Comparison of ENCODE assay signal across 11 cellular contexts in genomic region chr10:74118794-74119193, GRCh38. TPM values are rescaled to one million over a fixed set of nuclear protein-coding genes. Genes with fewer than 3 reads are reported as not detected.
DNase-seq lines count a peak whose midpoint lies in the region; ATAC-seq and TF ChIP-seq lines count a peak whose summit lies in the region.
"Had no signal": no experiment of that assay in that cellular context is flagged by ENCODE, and none has a peak within 500 bp of the region (broad histone marks: within the 10 kb centered on the region; RNA-seq: fewer than 3 reads in every experiment).

No MANE protein-coding gene starts in this region.

- H2AFZ ChIP-seq in MM.1S (ENCODE audit: low read length): no peak overlapping the region

- in situ Hi-C loops in KBM-7 (cut with MboI; ENCODE audit: low pct_unique_long_range_greater_than_20kb, low sequenced_read_pairs): no loop called here

- no peaks in the 10 kb centered on the region for H3K4me1 ChIP-seq in HUES64 (ENCODE audit: insufficient read depth, low read length)
- peaks cover 5% of the 10 kb centered on the region for H3K4me1 ChIP-seq in mesodermal cell (ENCODE audit: control insufficient read depth, insufficient read depth, low read length, poor library complexity, severe bottlenecking)
- H3K4me1 ChIP-seq in MM.1S (ENCODE audit: low read length): no peaks in the 10 kb centered on the region

- ATAC-seq in GM19328 (IDR thresholded peaks at IDR 0.05; ENCODE audit: unreplicated experiment): no peak

- no peaks in the 10 kb centered on the region for H3K9me3 Mint-ChIP-seq in brain
- H3K9me3 Mint-ChIP-seq: activated naive CD4-positive, alpha-beta T cell treated with anti-CD3 and anti-CD28 coated beads, Interleukin-2, amount 10 ng/mL, durations not matched to agents 7 days and 5 days had no signal

- H3K27ac Mint-ChIP-seq in brain: peak overlapping the region in 4 of 5 experiments; percentile 7 to 60 (median 35)
- H3K27ac Mint-ChIP-seq: activated naive CD4-positive, alpha-beta T cell treated with anti-CD3 and anti-CD28 coated beads, Interleukin-2, amount 10 ng/mL, durations not matched to agents 7 days and 5 days had no signal

- H3F3A ChIP-seq in MM.1S (ENCODE audit: insufficient read depth, low read length): no peaks in the 10 kb centered on the region; the same call in 1 of the 2 replicates

- no peaks in the 10 kb centered on the region for H3K9me2 ChIP-seq in MM.1S (replicated peaks; ENCODE audit: insufficient read depth, low read length)

- H3K9me3 ChIP-seq in HUES64 (ENCODE audit: insufficient read depth, low read depth, low read length) (no peaks in the 10 kb centered on the region), mesodermal cell (ENCODE audit: control insufficient read depth, low read length) (no peaks in the 10 kb centered on the region), MM.1S (replicated peaks; ENCODE audit: insufficient read depth, low read length) (no peaks in the 10 kb centered on the region)

- H3K4me1 Mint-ChIP-seq in brain: peaks cover 11% of the 10 kb centered on the region
- H3K4me1 Mint-ChIP-seq: activated naive CD4-positive, alpha-beta T cell treated with anti-CD3 and anti-CD28 coated beads, Interleukin-2, amount 10 ng/mL, durations not matched to agents 7 days and 5 days had no signal

- H3K27me3 Mint-ChIP-seq in brain: no peaks in the 10 kb centered on the region
- H3K27me3 Mint-ChIP-seq: activated naive CD4-positive, alpha-beta T cell treated with anti-CD3 and anti-CD28 coated beads, Interleukin-2, amount 10 ng/mL, durations not matched to agents 7 days and 5 days had no signal

- WGBS in HUES64: 93% methylated on average over 3 of the region's 3 CpGs
- WGBS in mesodermal cell (ENCODE audit: insufficient coverage in 2 of 2), 2 experiments: 94 to 100% methylated on average over 3 of the region's 3 CpGs

- H3K4me3 ChIP-seq in HUES64 (ENCODE audit: low read length): no peak overlapping the region
- H3K4me3 ChIP-seq in mesodermal cell (ENCODE audit: extremely low read depth, insufficient read depth, low read length, poor library complexity, severe bottlenecking): no peak overlapping the region
- H3K4me3 ChIP-seq in MM.1S (ENCODE audit: low read length): no peak overlapping the region
- H3K4me3 ChIP-seq: SK-N-MC had no signal

- H3K79me2 ChIP-seq in MM.1S (ENCODE audit: low read length): no peaks in the 10 kb centered on the region

- DNase-seq in AG08396 (ENCODE audit: low spot score): peak; percentile 12
- no peak for DNase-seq in KBM-7
- DNase-seq in middle frontal gyrus (ENCODE audit: extremely low spot score, low spot score): no peak
- DNase-seq in MM.1S: no peak
- DNase-seq: activated naive CD4-positive, alpha-beta T cell treated with anti-CD3 and anti-CD28 coated beads, Interleukin-2, amount 10 ng/mL, durations not matched to agents 7 days and 5 days; NCI-H1092 treated with DMSO at 0.1 percent for 48 hours had no signal

- TF ChIP-seq CTCF in brain (conservative IDR thresholded peaks at IDR 0.05): no peak
- TF ChIP-seq CTCF in MM.1S (IDR thresholded peaks at IDR 0.05; ENCODE audit: low read length): no peak

- no peaks in the 10 kb centered on the region for H3K27me3 ChIP-seq in HUES64 (ENCODE audit: insufficient read depth, low read length)
- no peaks in the 10 kb centered on the region for H3K27me3 ChIP-seq in MM.1S (replicated peaks; ENCODE audit: insufficient read depth, low read length)

- no peak overlapping the region for H3K4me3 Mint-ChIP-seq in brain
- H3K4me3 Mint-ChIP-seq: activated naive CD4-positive, alpha-beta T cell treated with anti-CD3 and anti-CD28 coated beads, Interleukin-2, amount 10 ng/mL, durations not matched to agents 7 days and 5 days had no signal

- H4K20me1 ChIP-seq in MM.1S (ENCODE audit: insufficient read depth, low read length): no peaks in the 10 kb centered on the region

- H3K36me3 ChIP-seq in HUES64 (ENCODE audit: insufficient read depth, low read length) (peaks cover 98% of the 10 kb centered on the region), mesodermal cell (ENCODE audit: control insufficient read depth, insufficient read depth, low read length) (peaks cover 94% of the 10 kb centered on the region), MM.1S (replicated peaks; ENCODE audit: insufficient read depth, low read length) (peaks cover 22% of the 10 kb centered on the region; the same call in 1 of the 2 replicates)

- H3K27ac ChIP-seq in HUES64 (ENCODE audit: low read depth, low read length) (0 out of 2 replicates have a peak overlapping the region, but pooled peaks have one; percentile 4), mesodermal cell (ENCODE audit: low read depth, low read length, severe bottlenecking) (peak overlapping the region; percentile 55), MM.1S (ENCODE audit: low read length) (no peak overlapping the region)
- H3K27ac ChIP-seq: SK-N-MC had no signal

- H3K36me3 Mint-ChIP-seq in brain: peaks cover 89% of the 10 kb centered on the region

- no peak overlapping the region for H3K9ac ChIP-seq in HUES64 (ENCODE audit: low read depth, low read length)
- no peak overlapping the region for H3K9ac ChIP-seq in MM.1S (ENCODE audit: low read length)

- H3K4me2 ChIP-seq in MM.1S (ENCODE audit: low read depth, low read length): no peak overlapping the region

RNA-seq across cellular contexts. Expression of gene AP3M1, which starts 31.8 kb away (rescaled TPM):
- polyA plus RNA-seq in HUES64 (2013, experiment 1 of 2): 43.0 TPM
- 46.9 TPM for polyA plus RNA-seq in HUES64 (2013, experiment 2 of 2)
- polyA plus RNA-seq in brain (ENCODE audit: insufficient read depth, low read depth, low replicate concordance): 23.6 TPM
- polyA plus RNA-seq in mesodermal cell (2013, experiment 1 of 2): 58.0 TPM
- 58.8 TPM for polyA plus RNA-seq in mesodermal cell (2013, experiment 2 of 2)

RNA-seq across cellular contexts. Expression of gene ADK, which starts 32.2 kb away (rescaled TPM):
- polyA plus RNA-seq in HUES64 (2013, experiment 1 of 2): 30.0 TPM
- polyA plus RNA-seq in HUES64 (2013, experiment 2 of 2): 33.9 TPM
- 27.7 TPM for polyA plus RNA-seq in brain (ENCODE audit: insufficient read depth, low read depth, low replicate concordance)
- 54.2 TPM for polyA plus RNA-seq in mesodermal cell (2013, experiment 1 of 2)
- polyA plus RNA-seq in mesodermal cell (2013, experiment 2 of 2): 56.3 TPM
